26 cellular contexts compared by ENCODE assay signal in genomic region chr11:132846080-132846479, GRCh38.
DNase-seq lines count a peak whose midpoint lies in the region; ATAC-seq and TF ChIP-seq lines count a peak whose summit lies in the region.
"Had no signal": no experiment of that assay in that cellular context is flagged by ENCODE, and none has a peak within 500 bp of the region (broad histone marks: within the 10 kb centered on the region; RNA-seq: fewer than 3 reads in every experiment).

No MANE protein-coding gene starts in this region.

- H3K27me3 Mint-ChIP-seq in H9 (ENCODE audit: low read depth) (no peaks in the 10 kb centered on the region), WTC11 (ENCODE audit: low read depth) (no peaks in the 10 kb centered on the region; the same call in 1 of the 2 replicates), CD14-positive monocyte (ENCODE audit: low read depth in 3 of 3) (no peaks in the 10 kb centered on the region)

- ATAC-seq in WTC11 (peak; percentile 68), HG02981 (IDR thresholded peaks at IDR 0.05; ENCODE audit: unreplicated experiment) (no peak)
- ATAC-seq: A549 had no signal

- no peak overlapping the region for H3K9ac ChIP-seq in H9 (ENCODE audit: extremely low read depth, insufficient read length, low read length)
- no peak overlapping the region for H3K9ac ChIP-seq in mesendoderm (ENCODE audit: low read length)

- H3K27ac Mint-ChIP-seq in H9, result no peak overlapping the region
- no peak overlapping the region for H3K27ac Mint-ChIP-seq in WTC11
- no peak overlapping the region for H3K27ac Mint-ChIP-seq in CD14-positive monocyte
- H3K27ac Mint-ChIP-seq: CD8-positive, alpha-beta memory T cell had no signal

- H3K4me3 ChIP-seq in mesendoderm (ENCODE audit: low read length), result no peak overlapping the region
- H3K4me3 ChIP-seq: A549, HAP-1, PC-9, SJSA1 had no signal

- H2BK20ac ChIP-seq in H9 (ENCODE audit: low read depth, low read length, poor library complexity, severe bottlenecking), result no peak overlapping the region

- H2BK120ac ChIP-seq in H9 (ENCODE audit: low read depth, low read length, poor library complexity, severe bottlenecking), result no peak overlapping the region
- H2BK120ac ChIP-seq in mesendoderm (ENCODE audit: low read depth, low read length), result peak overlapping the region; percentile 54

- H3K23ac ChIP-seq in H9 (ENCODE audit: insufficient read length, low read depth, low read length) (no peak overlapping the region), mesendoderm (ENCODE audit: low read length) (no peak overlapping the region)

- H2AFZ ChIP-seq in H9 (ENCODE audit: low read length), result no peak overlapping the region
- H2AFZ ChIP-seq: PC-9 had no signal

- no CpG with 5 or more reads among the region's 4 CpGs for WGBS in H9 (ENCODE audit: extremely low coverage, insufficient read length, low lambda C conversion rate)
- no CpG with 5 or more reads among the region's 4 CpGs for WGBS in mesendoderm (ENCODE audit: extremely low coverage, insufficient coverage, low lambda C conversion rate)

- DNase-seq in H9 (no peak), WTC11 (ENCODE audit: low spot score) (no peak), mesendoderm (peak; percentile 25), NCI-H1092 (lab: John Stamatoyannopoulos, UW) (no peak), CD14-positive monocyte (ENCODE audit: low spot score) (no peak)
- DNase-seq: C1 segment of cervical spinal cord; CD8-positive, alpha-beta memory T cell; DMS 273 treated with DMSO at 0.1 percent for 48 hours; DND-41; NCI-H1092 treated with DMSO at 0.1 percent for 48 hours; NCI-H1436; NCI-H187; NCI-H2081 treated with DMSO at 0.1 percent for 48 hours; NCI-H2171 treated with DMSO at 0.1 percent for 48 hours; NCI-H345; NCI-H510A treated with DMSO at 0.1 percent for 48 hours; NCI-H774; NK-92 treated with Interleukin-12 subunit alpha and Interleukin-12 subunit beta, amount 100 ng/mL, for 24 hours; PC-9; Right ventricle myocardium superior; RPMI8226 had no signal

- H2BK15ac ChIP-seq in H9 (ENCODE audit: low read depth, low read length) (no peak overlapping the region), mesendoderm (replicated peaks; ENCODE audit: low read depth) (no peak overlapping the region)

- H4K8ac ChIP-seq in H9 (replicated peaks; ENCODE audit: insufficient read length, low read depth, low read length), result no peak overlapping the region
- no peak overlapping the region for H4K8ac ChIP-seq in mesendoderm (ENCODE audit: low read depth, low read length)

- no peak overlapping the region for H4K91ac ChIP-seq in H9 (ENCODE audit: insufficient read length, low read depth, low read length)

- H3K79me2 ChIP-seq in H9 (ENCODE audit: insufficient read depth, low read length) (no peaks in the 10 kb centered on the region), mesendoderm (ENCODE audit: control insufficient read depth, insufficient read depth, low read length) (no peaks in the 10 kb centered on the region)

- no peak overlapping the region for H2BK5ac ChIP-seq in H9 (ENCODE audit: insufficient read length, low read length)
- H2BK5ac ChIP-seq in mesendoderm (ENCODE audit: low read length), result no peak overlapping the region

- H3K9me3 Mint-ChIP-seq in H9 (no peaks in the 10 kb centered on the region), WTC11 (no peaks in the 10 kb centered on the region), CD14-positive monocyte (peaks cover 0 to 3% (median 0%) of the 10 kb centered on the region in 7 donors)

- H3K4ac ChIP-seq in H9 (ENCODE audit: low read depth, low read length) (no peak overlapping the region), mesendoderm (ENCODE audit: low read depth, low read length) (no peak overlapping the region)

- CTCF ChIA-PET in WTC11 (lab: Charles Lee), result no interaction called here

- H4K5ac ChIP-seq in H9 (ENCODE audit: insufficient read length, low read depth, low read length) (no peak overlapping the region), mesendoderm (ENCODE audit: low read length) (no peak overlapping the region)

- H3K4me1 ChIP-seq in H9 (ENCODE audit: insufficient read depth, low read length) (no peaks in the 10 kb centered on the region), mesendoderm (ENCODE audit: control insufficient read depth, low read depth, low read length) (no peaks in the 10 kb centered on the region)
- H3K4me1 ChIP-seq: A549, HAP-1, SJSA1 had no signal

- no peak overlapping the region for H2BK12ac ChIP-seq in H9 (ENCODE audit: insufficient read length, low read depth, low read length)

- no peaks in the 10 kb centered on the region for H3K36me3 ChIP-seq in mesendoderm (ENCODE audit: control insufficient read depth, insufficient read depth, low read length)
- H3K36me3 ChIP-seq: HAP-1, SJSA1 had no signal

- H3K79me1 ChIP-seq in H9 (ENCODE audit: insufficient read depth, low read depth, low read length, poor library complexity, severe bottlenecking) (no peaks in the 10 kb centered on the region), mesendoderm (ENCODE audit: low read length) (no peaks in the 10 kb centered on the region)

- no peaks in the 10 kb centered on the region for H4K20me1 ChIP-seq in H9 (ENCODE audit: control insufficient read depth, insufficient read depth, insufficient read length)

- H3K56ac ChIP-seq in H9 (ENCODE audit: insufficient read length, low read depth, low read length) (no peak overlapping the region), mesendoderm (ENCODE audit: low read length) (no peak overlapping the region)

- H3K23me2 ChIP-seq in H9 (ENCODE audit: insufficient read length, low read depth, low read length, poor library complexity, severe bottlenecking), result no peaks in the 10 kb centered on the region

- H3K27ac ChIP-seq in C4-2B (no peak overlapping the region), H9 (ENCODE audit: insufficient read length, low read depth, low read length) (no peak overlapping the region), mesendoderm (ENCODE audit: low read depth, low read length) (no peak overlapping the region)
- H3K27ac ChIP-seq: A549, PC-9, SJSA1 had no signal

- H3K18ac ChIP-seq in H9 (ENCODE audit: insufficient read length, low read depth, low read length) (no peak overlapping the region), mesendoderm (ENCODE audit: low read length) (no peak overlapping the region)

- H3K4me3 Mint-ChIP-seq in H9 (no peak overlapping the region), WTC11 (no peak overlapping the region), CD14-positive monocyte (no peak overlapping the region)
- H3K4me3 Mint-ChIP-seq: CD8-positive, alpha-beta memory T cell had no signal

- H3K27me3 ChIP-seq in H9 (ENCODE audit: insufficient read depth, low read length) (no peaks in the 10 kb centered on the region), mesendoderm (ENCODE audit: insufficient read depth, low read length, poor library complexity) (no peaks in the 10 kb centered on the region)
- H3K27me3 ChIP-seq: SJSA1 had no signal

- intact Hi-C loops in CD14-positive monocyte (cut with micrococcal nuclease), result no loop called here

- TF ChIP-seq CTCF in C4-2B (conservative IDR thresholded peaks at IDR 0.05) (peak; percentile 7; the same call in 1 of the 2 replicates), H9 (conservative IDR thresholded peaks at IDR 0.05) (peak; percentile 46), WTC11 (IDR thresholded peaks at IDR 0.05) (no peak), CD14-positive monocyte (IDR thresholded peaks at IDR 0.05) (no peak)

- no peaks in the 10 kb centered on the region for H3K36me3 Mint-ChIP-seq in H9 (ENCODE audit: insufficient read depth in 1 of 3, low read depth in 3 of 3)
- no peaks in the 10 kb centered on the region for H3K36me3 Mint-ChIP-seq in WTC11
- no peaks in the 10 kb centered on the region for H3K36me3 Mint-ChIP-seq in CD14-positive monocyte
- H3K36me3 Mint-ChIP-seq: CD8-positive, alpha-beta memory T cell had no signal

- POLR2A ChIA-PET in WTC11 (lab: Charles Lee), result no interaction called here

- H3K9me3 ChIP-seq in H9 (ENCODE audit: control insufficient read depth, low read depth, low read length), result no peaks in the 10 kb centered on the region
- H3K9me3 ChIP-seq: A549, HAP-1, SJSA1 had no signal

- no peak overlapping the region for H2AK5ac ChIP-seq in H9 (ENCODE audit: insufficient read length, low read length)
- H2AK5ac ChIP-seq in mesendoderm (ENCODE audit: low read length), result no peak overlapping the region

- H3K4me1 Mint-ChIP-seq in H9 (peaks cover 8 to 17% of the 10 kb centered on the region in 2 experiments), WTC11 (peaks cover 14% of the 10 kb centered on the region), CD14-positive monocyte (no peaks in the 10 kb centered on the region)
- H3K4me1 Mint-ChIP-seq: CD8-positive, alpha-beta memory T cell had no signal

- H3K4me2 ChIP-seq in H9 (ENCODE audit: insufficient read depth, insufficient read length, low read length), result no peak overlapping the region
- no peak overlapping the region for H3K4me2 ChIP-seq in mesendoderm (ENCODE audit: low read length)
- H3K4me2 ChIP-seq: A549, PC-9 had no signal

- H3T11ph ChIP-seq in H9 (ENCODE audit: low read length), result no peak overlapping the region

- no peak overlapping the region for H3K14ac ChIP-seq in H9 (ENCODE audit: insufficient read depth, low read length)

TF ChIP-seq in WTC11, 78 proteins besides CTCF, POLR2A, EP300 and RAD21 (continues in another document):
- TF ChIP-seq OVOL2 (CRISPR knock-in tag; IDR thresholded peaks at IDR 0.05; ENCODE audit: borderline replicate concordance) (no peak), E2F4 (CRISPR knock-in tag; IDR thresholded peaks at IDR 0.05; ENCODE audit: borderline replicate concordance, low read depth) (no peak), ZNF219 (CRISPR knock-in tag; IDR thresholded peaks at IDR 0.05; ENCODE audit: borderline replicate concordance) (no peak), TP53 (CRISPR knock-in tag; IDR thresholded peaks at IDR 0.05) (no peak), GTF2I (CRISPR knock-in tag; conservative IDR thresholded peaks at IDR 0.05) (no peak)
- TF ChIP-seq, protein P1, sequence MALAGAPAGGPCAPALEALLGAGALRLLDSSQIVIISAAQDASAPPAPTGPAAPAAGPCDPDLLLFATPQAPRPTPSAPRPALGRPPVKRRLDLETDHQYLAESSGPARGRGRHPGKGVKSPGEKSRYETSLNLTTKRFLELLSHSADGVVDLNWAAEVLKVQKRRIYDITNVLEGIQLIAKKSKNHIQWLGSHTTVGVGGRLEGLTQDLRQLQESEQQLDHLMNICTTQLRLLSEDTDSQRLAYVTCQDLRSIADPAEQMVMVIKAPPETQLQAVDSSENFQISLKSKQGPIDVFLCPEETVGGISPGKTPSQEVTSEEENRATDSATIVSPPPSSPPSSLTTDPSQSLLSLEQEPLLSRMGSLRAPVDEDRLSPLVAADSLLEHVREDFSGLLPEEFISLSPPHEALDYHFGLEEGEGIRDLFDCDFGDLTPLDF (CRISPR knock-in tag; IDR thresholded peaks at IDR 0.05), result no peak

Comparison
In these comparisons a context has a peak if more than half of its experiments do, and no peak if none do; other contexts are left out.
1. CTCF ChIP-seq: peak in C4-2B (single experiment) and H9 (single experiment); none in WTC11 (single experiment) and CD14-positive monocyte (single experiment).